ENCODE assay signal across 8 cellular contexts in the genomic region with DNA sequence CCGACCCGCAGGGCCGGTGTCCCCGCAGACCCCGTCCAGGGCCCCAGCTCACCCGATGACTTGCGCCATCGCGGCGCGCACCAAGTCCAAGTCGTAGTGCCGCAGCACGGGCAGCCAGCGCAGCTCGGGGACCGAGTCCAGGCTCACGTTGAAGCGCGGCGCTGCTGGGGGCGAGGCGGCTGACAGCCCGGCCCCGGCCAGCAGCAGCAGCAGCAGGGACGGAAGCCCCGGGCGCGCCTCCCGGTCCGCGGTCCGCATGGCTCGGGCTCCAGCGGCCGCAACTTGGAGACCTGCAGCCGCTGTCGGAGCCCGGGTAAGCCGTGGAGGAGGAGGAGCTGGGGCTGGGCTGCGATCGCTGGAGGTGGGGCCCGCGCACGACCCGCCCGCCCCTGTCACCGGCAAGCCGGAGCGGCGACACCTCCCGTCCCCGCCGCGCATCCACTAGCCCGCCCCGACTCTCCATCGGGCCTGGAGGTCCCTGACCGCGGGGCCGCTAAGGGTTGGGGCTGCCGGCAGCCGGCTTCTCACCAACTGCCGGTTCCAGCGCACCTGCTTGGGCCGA. TPM values are rescaled to one million over a fixed set of nuclear protein-coding genes. Genes with fewer than 3 reads are reported as not detected.
DNase-seq lines count a peak whose midpoint lies in the region; ATAC-seq lines count a peak whose summit lies in the region.

A gene (minus strand): TSS at position 322 of the 562 bp plus-strand sequence. CDS start 64 bp downstream, at position 258.

- peak within 1 kb of the TSS; percentile 22 for H3K27ac ChIP-seq in mesenchymal stem cell (ENCODE audit: low read length, poor library complexity, severe bottlenecking)

- peaks cover 5% of the 10 kb centered on the region for H3K4me1 ChIP-seq in mesenchymal stem cell (ENCODE audit: control insufficient read depth, insufficient read depth, low read depth, low read length)

- peak within 1 kb of the TSS; percentile 82 for H2BK15ac ChIP-seq in mesenchymal stem cell (ENCODE audit: low read depth, poor library complexity, severe bottlenecking)

- H3K79me1 ChIP-seq in mesenchymal stem cell (replicated peaks; ENCODE audit: low read length, poor library complexity, severe bottlenecking) = peaks cover 8% of the 10 kb centered on the region

- peak within 1 kb of the TSS; percentile 95 for H2AFZ ChIP-seq in mesenchymal stem cell (ENCODE audit: low read depth, low read length)

- H3K4me2 ChIP-seq in mesenchymal stem cell (ENCODE audit: low read length, poor library complexity, severe bottlenecking) = peak within 1 kb of the TSS; percentile 97

- H3K9ac ChIP-seq in mesenchymal stem cell (ENCODE audit: low read length) = peak within 1 kb of the TSS; percentile 90

- WGBS in mesenchymal stem cell = under 1% methylated on average over 62 of the region's 66 CpGs

- no peak within 1 kb of the TSS for H2AK5ac ChIP-seq in mesenchymal stem cell (ENCODE audit: low read length, severe bottlenecking)

- H2BK5ac ChIP-seq in mesenchymal stem cell (ENCODE audit: low read depth, low read length, poor library complexity, severe bottlenecking) = no peak within 1 kb of the TSS

- peak within 1 kb of the TSS in 1 of 2 experiments; percentile 52 for H2BK12ac ChIP-seq in mesenchymal stem cell (ENCODE audit: low read length in 2 of 2)

- H3K14ac ChIP-seq in mesenchymal stem cell (ENCODE audit: low read length in 2 of 2) = peak within 1 kb of the TSS in 1 of 2 experiments; percentile 87

- H4K8ac ChIP-seq in mesenchymal stem cell (ENCODE audit: low read length) = peak within 1 kb of the TSS; percentile 66

- no peaks in the 10 kb centered on the region for H3K9me3 ChIP-seq in mesenchymal stem cell (ENCODE audit: control insufficient read depth, low read length)

- peak within 1 kb of the TSS in 1 of 2 experiments; percentile 24 for H3K4ac ChIP-seq in mesenchymal stem cell (ENCODE audit: low read depth in 1 of 2, low read length in 2 of 2)

- ATAC-seq in GM18858 (IDR thresholded peaks at IDR 0.05; ENCODE audit: unreplicated experiment) (peak; percentile 75), HG03095 (IDR thresholded peaks at IDR 0.05; ENCODE audit: unreplicated experiment) (peak; percentile 76)

- H2BK120ac ChIP-seq in mesenchymal stem cell (ENCODE audit: low read depth, low read length) = peak within 1 kb of the TSS; percentile 71

- H4K91ac ChIP-seq in mesenchymal stem cell (ENCODE audit: low read length) = peak within 1 kb of the TSS; percentile 47

- H3K23ac ChIP-seq in mesenchymal stem cell (ENCODE audit: low read length in 2 of 2) = peak within 1 kb of the TSS in 1 of 2 experiments; percentile 98

- peak within 1 kb of the TSS; percentile 77 to 98 for H3K18ac ChIP-seq in mesenchymal stem cell (ENCODE audit: low read depth in 1 of 2, low read length in 2 of 2)

- H3K27me3 ChIP-seq in mesenchymal stem cell (ENCODE audit: control insufficient read depth in 1 of 2, insufficient read depth in 1 of 2, low read length in 2 of 2) = no peaks in the 10 kb centered on the region

- DNase-seq in AG08395 (ENCODE audit: low spot score) (peak; percentile 85), NCI-H526 treated with DMSO at 0.1 percent for 48 hours (lab: John Stamatoyannopoulos, UW) (peak; percentile 55), mesenchymal stem cell (peak; percentile 83)
- DNase-seq in activated CD8-positive, alpha-beta memory T cell treated with anti-CD3 and anti-CD28 coated beads for 24 hours = peak; percentile 90
- DNase-seq in effector CD8-positive, alpha-beta T cell (lab: John Stamatoyannopoulos, UW) = peak; percentile 63
- DNase-seq in stimulated activated CD8-positive, alpha-beta memory T cell treated with anti-CD3 and anti-CD28 coated beads, Interleukin-15, amount 100 ng/mL, for 1 hour (ENCODE audit: low read depth) = peak; percentile 48

- peak within 1 kb of the TSS; percentile 75 to 90 for H3K4me3 ChIP-seq in mesenchymal stem cell (ENCODE audit: insufficient read depth in 1 of 2, low read depth in 1 of 2, low read length in 2 of 2)

- H3K36me3 ChIP-seq in mesenchymal stem cell (ENCODE audit: control insufficient read depth in 1 of 2, insufficient read depth in 2 of 2, low read depth in 1 of 2, low read length in 2 of 2) = peaks cover 9 to 17% of the 10 kb centered on the region in 2 experiments

RNA-seq across cellular contexts. Expression of the gene that starts here (rescaled TPM):
- polyA plus RNA-seq in mesenchymal stem cell (2013, experiment 1 of 2) = 33.1 TPM
- 35.5 TPM for polyA plus RNA-seq in mesenchymal stem cell (2013, experiment 2 of 2)

Comparison
In these comparisons a context has a peak if more than half of its experiments do, and no peak if none do; other contexts are left out.
1. Peak in every context shown above with its lines: DNase-seq, ATAC-seq, H3K4me3 ChIP-seq and H3K27ac ChIP-seq.